8 cellular contexts compared by ENCODE assay signal in the genomic region with DNA sequence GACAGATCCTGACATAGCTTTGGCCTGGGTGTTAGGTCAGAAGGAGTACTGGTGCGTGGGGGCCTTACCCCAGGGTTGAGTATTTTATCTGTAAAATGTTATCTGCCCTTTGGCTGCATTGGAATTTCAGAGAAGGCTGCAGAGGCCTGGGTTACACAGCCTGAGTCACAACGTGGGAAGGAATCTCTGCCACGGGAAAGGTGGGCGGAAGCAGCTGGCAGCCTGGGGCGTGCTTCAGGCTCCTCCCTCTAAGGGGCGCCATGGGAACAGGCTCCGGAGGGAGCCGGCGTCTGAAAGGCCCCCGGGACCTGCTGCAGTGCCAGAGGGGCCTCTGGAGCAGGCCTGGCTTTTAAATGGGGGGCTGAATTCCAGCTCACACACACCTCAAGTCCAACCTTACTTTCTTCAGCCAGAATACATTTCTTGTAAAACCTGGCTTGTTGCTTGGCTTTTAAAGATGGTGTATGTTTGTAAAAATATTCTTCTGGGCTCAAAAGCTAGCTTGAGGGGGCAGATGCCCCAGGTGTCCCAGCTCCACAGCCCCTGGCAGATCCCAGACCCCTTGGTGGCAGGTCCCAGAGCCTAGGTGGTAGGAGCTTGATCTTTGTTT.
A peak's percentile ranks its signal among the peaks of the same experiment; 100 is the strongest.
DNase-seq lines count a peak whose midpoint lies in the region; ATAC-seq lines count a peak whose summit lies in the region.

No MANE protein-coding gene starts in this region.

- peak; percentile 48 for DNase-seq in activated CD4-positive, alpha-beta T cell treated with anti-CD3 and anti-CD28 coated beads for 48 hours
- DNase-seq in activated CD4-positive, alpha-beta T cell treated with anti-CD3 and anti-CD28 coated beads for 1 hour: no peak
- DNase-seq in NCI-H2171 treated with DMSO at 0.1 percent for 48 hours (lab: John Stamatoyannopoulos, UW): peak; percentile 49
- DNase-seq in myocyte (ENCODE audit: low read depth): peak; percentile 75
- DNase-seq in OCI-M2 (lab: John Stamatoyannopoulos, UW; ENCODE audit: unreplicated experiment): no peak
- DNase-seq in NCI-H2029 treated with DMSO at 0.1 percent for 48 hours (lab: John Stamatoyannopoulos, UW): no peak

- peak overlapping the region; percentile 39 for H3K27ac ChIP-seq in cingulate gyrus (ENCODE audit: low read depth, low read length)

- no peak for ATAC-seq in GM19397 (IDR thresholded peaks at IDR 0.05; ENCODE audit: unreplicated experiment)

Comparison
In these comparisons a context has a peak if more than half of its experiments do, and no peak if none do; other contexts are left out.
1. DNase-seq: peak in activated CD4-positive, alpha-beta T cell treated with anti-CD3 and anti-CD28 coated beads for 48 hours (single experiment), NCI-H2171 treated with DMSO at 0.1 percent for 48 hours (single experiment) and myocyte (single experiment); none in activated CD4-positive, alpha-beta T cell treated with anti-CD3 and anti-CD28 coated beads for 1 hour (single experiment), OCI-M2 (single experiment) and NCI-H2029 treated with DMSO at 0.1 percent for 48 hours (single experiment).